18 cellular contexts compared by ENCODE assay signal in the genomic region with DNA sequence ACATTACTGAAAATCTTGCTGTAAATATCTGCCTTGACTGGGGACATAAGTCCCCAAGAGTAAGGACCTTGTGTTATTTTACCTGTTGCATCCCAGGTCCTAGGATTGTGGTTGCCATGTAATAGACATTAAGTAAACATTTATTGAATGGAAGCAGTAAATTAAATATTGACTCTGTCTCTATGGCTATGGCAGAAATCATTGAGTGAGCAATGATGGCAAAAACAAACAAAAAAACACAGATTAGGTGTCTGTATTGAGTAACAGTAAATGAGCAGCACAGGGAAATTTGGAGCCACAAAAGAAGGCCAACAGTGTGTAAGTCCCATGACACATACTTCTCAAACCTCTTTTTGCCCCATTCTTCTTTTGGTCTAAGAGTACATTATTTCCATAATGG.
DNase-seq lines count a peak whose midpoint lies in the region; ATAC-seq and TF ChIP-seq lines count a peak whose summit lies in the region.
"Had no signal": no experiment of that assay in that cellular context is flagged by ENCODE, and none has a peak within 500 bp of the region (broad histone marks: within the 10 kb centered on the region; RNA-seq: fewer than 3 reads in every experiment).

No MANE protein-coding gene starts in this region.

- H3K27me3 ChIP-seq in lower lobe of right lung (ENCODE audit: low read depth): no peaks in the 10 kb centered on the region
- H3K27me3 ChIP-seq: dorsolateral prefrontal cortex, testis had no signal

- ATAC-seq in lower lobe of right lung: peak; percentile 44 to 67

- peaks cover 26% of the 10 kb centered on the region for H3K4me1 ChIP-seq in lower lobe of right lung
- H3K4me1 ChIP-seq: Caco-2 had no signal

- intact Hi-C loops in lower lobe of right lung (cut with DNase I): no loop called here

- no peaks in the 10 kb centered on the region for H3K9me3 ChIP-seq in lower lobe of right lung
- H3K9me3 ChIP-seq: Caco-2, testis had no signal

- DNase-seq in activated CD4-positive, alpha-beta T cell treated with anti-CD3 and anti-CD28 coated beads for 48 hours: peak; percentile 27
- DNase-seq in activated CD4-positive, alpha-beta T cell treated with anti-CD3 and anti-CD28 coated beads, Interleukin-2, amount 50 U/mL, for 4 hours: no peak
- DNase-seq in NCI-H1417 treated with DMSO at 0.1 percent for 48 hours (lab: John Stamatoyannopoulos, UW): peak; percentile 59
- peak; percentile 55 for DNase-seq in SHP77 treated with DMSO at 0.1 percent for 48 hours (lab: John Stamatoyannopoulos, UW)
- no peak for DNase-seq in lower lobe of right lung
- no peak for DNase-seq in SW480 (ENCODE audit: low spot score)
- DNase-seq in nucleus accumbens (lab: John Stamatoyannopoulos, UW): no peak
- no peak for DNase-seq in ACHN
- DNase-seq: activated CD4-positive, CD25-positive, alpha-beta regulatory T cell treated with anti-CD3 and anti-CD28 coated beads, Interleukin-2, amount 50 U/mL, for 72 hours; activated effector memory CD4-positive, alpha-beta T cell treated with anti-CD3 and anti-CD28 coated beads, Interleukin-2, amount 50 U/mL, for 16 hours; dorsolateral prefrontal cortex; Karpas-422; NCI-H2171 treated with DMSO at 0.1 percent for 48 hours; OCI-M1; T-helper 1 cell; testis had no signal

- no peak overlapping the region for H3K27ac ChIP-seq in lower lobe of right lung
- H3K27ac ChIP-seq: dorsolateral prefrontal cortex, testis had no signal

- H3K4me3 ChIP-seq in lower lobe of right lung: no peak overlapping the region
- H3K4me3 ChIP-seq: dorsolateral prefrontal cortex, skin epidermis, testis had no signal

- no peak for TF ChIP-seq CTCF in lower lobe of right lung (IDR thresholded peaks at IDR 0.05)

- in situ Hi-C loops in ACHN (cut with HindIII; ENCODE audit: low pct_ligation_motif_present, low pct_unique_long_range_greater_than_20kb, low sequenced_read_pairs): no loop called here

- no peaks in the 10 kb centered on the region for H3K36me3 ChIP-seq in lower lobe of right lung

Comparison
In these comparisons a context has a peak if more than half of its experiments do, and no peak if none do; other contexts are left out.
1. DNase-seq: peak in activated CD4-positive, alpha-beta T cell treated with anti-CD3 and anti-CD28 coated beads for 48 hours (single experiment), NCI-H1417 treated with DMSO at 0.1 percent for 48 hours (single experiment) and SHP77 treated with DMSO at 0.1 percent for 48 hours (single experiment); none in activated CD4-positive, alpha-beta T cell treated with anti-CD3 and anti-CD28 coated beads, Interleukin-2, amount 50 U/mL, for 4 hours (0 of 2), lower lobe of right lung (single experiment), SW480 (single experiment), nucleus accumbens (0 of 56) and ACHN (single experiment).